In genomic region chr2:18731661-18732060, GRCh38 we compare ENCODE assay signal across 24 cellular contexts.
"Had no signal": no experiment of that assay in that cellular context is flagged by ENCODE, and none has a peak within 500 bp of the region (broad histone marks: within the 10 kb centered on the region; RNA-seq: fewer than 3 reads in every experiment).

No MANE protein-coding gene starts in this region.

- H3K9me3 ChIP-seq: suprapubic skin, testis, thoracic aorta, thyroid gland, tibial artery, tibial nerve, transverse colon, upper lobe of left lung, upper lobe of right lung, uterus, vagina had no signal

- H3K4me1 ChIP-seq: stomach, suprapubic skin, testis, thyroid gland, tibial artery, tibial nerve, transverse colon, upper lobe of left lung, upper lobe of right lung, uterus, vagina had no signal

- H3K27ac ChIP-seq: stomach, suprapubic skin, testis, thoracic aorta, thyroid gland, tibial artery, tibial nerve, transverse colon, upper lobe of left lung, upper lobe of right lung, uterus, vagina had no signal

- H3K4me3 ChIP-seq: stomach, suprapubic skin, testis, thoracic aorta, thyroid gland, tibial artery, tibial nerve, transverse colon, upper lobe of left lung, upper lobe of right lung, uterus, vagina had no signal

- H3K27me3 ChIP-seq: stomach, suprapubic skin, testis, thyroid gland, tibial artery, tibial nerve, transverse colon, upper lobe of left lung, upper lobe of right lung, uterus, vagina had no signal

- H3K36me3 ChIP-seq: stomach, suprapubic skin, thoracic aorta, thyroid gland, tibial artery, tibial nerve, transverse colon, upper lobe of left lung, upper lobe of right lung, uterus, vagina had no signal

- DNase-seq: stimulated activated CD4-positive, alpha-beta T cell treated with anti-CD3 and anti-CD28 coated beads, Interleukin-2, amount 100 ng/mL, for 48 hours; stimulated activated CD4-positive, alpha-beta T cell treated with anti-CD3 and anti-CD28 coated beads, Interleukin-4, amount 100 ng/mL, for 1 hour; stimulated activated CD4-positive, alpha-beta T cell treated with anti-CD3 and anti-CD28 coated beads, Interleukin-4, amount 100 ng/mL, for 24 hours; stimulated activated CD4-positive, alpha-beta T cell treated with anti-CD3 and anti-CD28 coated beads, Interleukin-4, amount 100 ng/mL, for 4 hours; stimulated activated CD8-positive, alpha-beta memory T cell treated with anti-CD3 and anti-CD28 coated beads, Interleukin-4, amount 100 ng/mL, for 48 hours; stimulated activated naive B cell treated with anti-CD40 and anti-IgM and Interleukin-4, amounts not matched to agents 10 μg/mL and 1 μg/mL and 100 μg/mL, for 72 hours; stimulated activated naive CD4-positive, alpha-beta T cell; stimulated activated naive CD4-positive, alpha-beta T cell treated with Interleukin-2 at 50 U/mL for 16 hours; stimulated activated naive CD8-positive, alpha-beta T cell treated with anti-CD3 and anti-CD28 coated beads, Interleukin-15, amount 100 ng/mL, for 72 hours; stimulated activated naive CD8-positive, alpha-beta T cell treated with anti-CD3 and anti-CD28 coated beads, Interleukin-15, Interleukin-2, amounts not matched to agents 100 U/mL and 50 U/mL, for 24 hours; stomach; substantia nigra; testis; thyroid gland; tibial artery; transverse colon; trophoblast cell; upper lobe of left lung; upper lobe of right lung; uterus had no signal
